In the genomic region with DNA sequence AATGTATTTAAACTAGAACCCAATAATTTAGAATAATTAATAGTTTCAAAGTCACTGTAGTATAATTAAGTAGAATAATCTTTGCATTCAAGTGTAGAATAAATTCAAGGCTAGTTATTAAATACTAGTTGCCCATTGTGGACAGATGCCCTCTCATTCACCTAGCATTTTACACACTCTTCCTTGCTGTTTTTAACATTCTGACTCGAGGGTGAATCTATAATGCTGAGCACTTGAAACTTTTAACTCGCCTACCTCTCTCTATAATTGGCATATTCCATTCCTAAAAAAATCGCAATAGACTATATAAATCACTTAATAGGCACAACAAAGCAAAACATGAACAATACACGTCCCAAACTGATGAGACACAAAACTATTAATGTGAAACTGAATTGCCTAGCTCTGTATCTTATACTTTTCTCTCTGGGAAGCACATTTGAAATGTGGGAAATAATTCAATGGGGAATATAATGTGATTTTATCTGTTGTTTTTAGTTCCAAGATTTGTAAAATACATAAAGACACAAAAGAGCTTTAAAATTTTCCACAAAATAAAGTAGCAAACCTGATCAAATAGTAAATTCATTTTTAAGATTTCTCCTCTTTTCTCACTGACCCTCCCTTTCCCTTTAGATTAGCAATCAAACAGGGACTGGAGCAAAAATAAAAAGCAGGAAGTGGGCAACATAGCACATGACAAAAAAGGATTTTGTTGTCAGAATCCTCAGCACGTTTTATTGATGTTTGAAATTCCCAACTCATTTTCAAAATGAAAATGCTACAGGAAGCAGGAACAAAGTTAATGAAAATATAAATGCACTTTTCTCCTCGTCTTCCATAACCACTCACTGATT, we compare ENCODE assay signal across 10 cellular contexts.
DNase-seq lines count a peak whose midpoint lies in the region; ATAC-seq and TF ChIP-seq lines count a peak whose summit lies in the region.
"Had no signal": no experiment of that assay in that cellular context is flagged by ENCODE, and none has a peak within 500 bp of the region (broad histone marks: within the 10 kb centered on the region; RNA-seq: fewer than 3 reads in every experiment).

No MANE protein-coding gene starts in this region.

- H4K20me1 ChIP-seq in fibroblast of lung (ENCODE audit: control insufficient read depth, extremely low read depth, insufficient read depth, low read length): no peaks in the 10 kb centered on the region

- no peaks in the 10 kb centered on the region for H3K27me3 Mint-ChIP-seq in stimulated activated memory B cell treated with anti-CD40 and anti-IgM and Interleukin-4, amounts not matched to agents 10 μg/mL and 1 μg/mL and 100 μg/mL, for 72 hours
- H3K27me3 Mint-ChIP-seq: T-cell had no signal

- peak overlapping the region; percentile 46 for H3K27ac Mint-ChIP-seq in stimulated activated memory B cell treated with anti-CD40 and anti-IgM and Interleukin-4, amounts not matched to agents 10 μg/mL and 1 μg/mL and 100 μg/mL, for 72 hours
- H3K27ac Mint-ChIP-seq: T-cell had no signal

- H3K27me3 ChIP-seq in fibroblast of lung (ENCODE audit: control insufficient read depth, insufficient read depth, low read length): no peaks in the 10 kb centered on the region

- no peak overlapping the region for H3K27ac ChIP-seq in fibroblast of lung (ENCODE audit: insufficient read depth, low read length)
- no peak overlapping the region for H3K27ac ChIP-seq in caudate nucleus (ENCODE audit: low read depth, low read length)

- no peak overlapping the region for H3K9ac ChIP-seq in fibroblast of lung (ENCODE audit: insufficient read depth, low read length)

- intact Hi-C loops in posterior cingulate gyrus (cut with DNase I): no loop called here

- H3K4me1 ChIP-seq in fibroblast of lung (ENCODE audit: control insufficient read depth, extremely low read depth, insufficient read depth, low read length): no peaks in the 10 kb centered on the region

- peak; percentile 10 for ATAC-seq in GM19351 (IDR thresholded peaks at IDR 0.05; ENCODE audit: unreplicated experiment)
- ATAC-seq in stimulated activated memory B cell treated with anti-CD40 and anti-IgM and Interleukin-4, amounts not matched to agents 10 μg/mL and 1 μg/mL and 100 μg/mL, for 72 hours: no peak
- ATAC-seq: T-cell had no signal

- TF ChIP-seq CTCF in fibroblast of lung (conservative IDR thresholded peaks at IDR 0.05 in 1 of 2, IDR thresholded peaks at IDR 0.05 in 1 of 2; ENCODE audit: low read depth in 1 of 2, low read length in 2 of 2): no peak

- peak overlapping the region in 3 of 4 experiments; percentile 19 to 23 (median 21) for H3K4me3 ChIP-seq in fibroblast of lung (replicated peaks in 1 of 4; ENCODE audit: control extremely low read depth in 1 of 4, insufficient read depth in 1 of 4, low read depth in 3 of 4, low read length in 4 of 4)

- H3K9me3 ChIP-seq in fibroblast of lung (ENCODE audit: control insufficient read depth, insufficient read depth, low read depth, low read length): no peaks in the 10 kb centered on the region

- peak overlapping the region; percentile 79 for H3K4me2 ChIP-seq in fibroblast of lung (ENCODE audit: extremely low read depth, insufficient read depth, low read length)

- no peak overlapping the region for H3K4me3 Mint-ChIP-seq in stimulated activated memory B cell treated with anti-CD40 and anti-IgM and Interleukin-4, amounts not matched to agents 10 μg/mL and 1 μg/mL and 100 μg/mL, for 72 hours
- H3K4me3 Mint-ChIP-seq: T-cell had no signal

- no peaks in the 10 kb centered on the region for H3K9me3 Mint-ChIP-seq in stimulated activated memory B cell treated with anti-CD40 and anti-IgM and Interleukin-4, amounts not matched to agents 10 μg/mL and 1 μg/mL and 100 μg/mL, for 72 hours

- H3K79me2 ChIP-seq in fibroblast of lung (ENCODE audit: control insufficient read depth, insufficient read depth, low read length): no peaks in the 10 kb centered on the region

- H2AFZ ChIP-seq in fibroblast of lung (ENCODE audit: low read length): peak overlapping the region; percentile 87

- DNase-seq in NCI-H69 (lab: John Stamatoyannopoulos, UW) (peak; percentile 72), fibroblast of lung (ENCODE audit: low read depth in 2 of 2) (no peak), posterior cingulate gyrus (no peak), ecto neural progenitor cell (ENCODE audit: low spot score) (no peak), cerebellum (ENCODE audit: low spot score) (no peak), caudate nucleus (lab: John Stamatoyannopoulos, UW) (no peak)
- DNase-seq: activated naive CD4-positive, alpha-beta T cell treated with Interleukin-2 at 50 U/mL for 16 hours; T-cell had no signal

- no peaks in the 10 kb centered on the region for H3K36me3 Mint-ChIP-seq in stimulated activated memory B cell treated with anti-CD40 and anti-IgM and Interleukin-4, amounts not matched to agents 10 μg/mL and 1 μg/mL and 100 μg/mL, for 72 hours
- H3K36me3 Mint-ChIP-seq: T-cell had no signal

- H3K36me3 ChIP-seq in fibroblast of lung (ENCODE audit: control insufficient read depth, insufficient read depth, low read length): no peaks in the 10 kb centered on the region

- H3K4me1 Mint-ChIP-seq in stimulated activated memory B cell treated with anti-CD40 and anti-IgM and Interleukin-4, amounts not matched to agents 10 μg/mL and 1 μg/mL and 100 μg/mL, for 72 hours: peaks cover 41% of the 10 kb centered on the region
